8 cellular contexts compared by ENCODE assay signal in genomic region chr17:16352303-16352837, GRCh38. TPM values are rescaled to one million over a fixed set of nuclear protein-coding genes. Genes with fewer than 3 reads are reported as not detected.
DNase-seq lines count a peak whose midpoint lies in the region; ATAC-seq and TF ChIP-seq lines count a peak whose summit lies in the region.

No MANE protein-coding gene starts in this region.

- H2AFZ ChIP-seq in OCI-LY7 (ENCODE audit: low read length), result peak overlapping the region; percentile 33
- H2AFZ ChIP-seq in PC-3 (ENCODE audit: low read length), result no peak overlapping the region

- H3K27me3 ChIP-seq in ovary (no peaks in the 10 kb centered on the region), PC-3 (ENCODE audit: low read length) (no peaks in the 10 kb centered on the region)

- H3K9me3 ChIP-seq in OCI-LY7 (ENCODE audit: low read length) (no peaks in the 10 kb centered on the region), ovary (no peaks in the 10 kb centered on the region), PC-3 (ENCODE audit: low read length) (no peaks in the 10 kb centered on the region)

- H3K9me3 Mint-ChIP-seq in activated naive CD4-positive, alpha-beta T cell treated with anti-CD3 and anti-CD28 coated beads, Interleukin-2, amount 10 ng/mL, durations not matched to agents 7 days and 5 days, result no peaks in the 10 kb centered on the region

- H3K36me3 Mint-ChIP-seq in activated naive CD4-positive, alpha-beta T cell treated with anti-CD3 and anti-CD28 coated beads, Interleukin-2, amount 10 ng/mL, durations not matched to agents 7 days and 5 days, result peaks cover 6% of the 10 kb centered on the region

- peaks cover 24% of the 10 kb centered on the region for H3K4me1 Mint-ChIP-seq in activated naive CD4-positive, alpha-beta T cell treated with anti-CD3 and anti-CD28 coated beads, Interleukin-2, amount 10 ng/mL, durations not matched to agents 7 days and 5 days

- H3K27ac ChIP-seq in OCI-LY7 (ENCODE audit: low read depth, low read length, poor library complexity, severe bottlenecking) (peak overlapping the region; percentile 59), ovary (no peak overlapping the region), PC-3 (ENCODE audit: low read length) (no peak overlapping the region)

- H3K4me2 ChIP-seq in OCI-LY7 (ENCODE audit: low read length) (peak overlapping the region; percentile 94), PC-3 (ENCODE audit: low read length) (no peak overlapping the region)

- TF ChIP-seq EP300 in ovary (IDR thresholded peaks at IDR 0.05), result no peak

- peak overlapping the region; percentile 88 for H3K4me3 ChIP-seq in HFF-Myc (replicated peaks; ENCODE audit: low read depth, low read length)
- peak overlapping the region; percentile 72 for H3K4me3 ChIP-seq in OCI-LY7 (ENCODE audit: low read depth, low read length, poor library complexity, severe bottlenecking)
- peak overlapping the region; percentile 84 for H3K4me3 ChIP-seq in ovary
- H3K4me3 ChIP-seq in PC-3 (ENCODE audit: low read length), result no peak overlapping the region

- H3K9me2 ChIP-seq in OCI-LY7 (ENCODE audit: insufficient read depth, low read length), result no peaks in the 10 kb centered on the region
- no peaks in the 10 kb centered on the region for H3K9me2 ChIP-seq in PC-3 (replicated peaks; ENCODE audit: low read length)

- peak overlapping the region; percentile 56 for H3K27ac Mint-ChIP-seq in activated naive CD4-positive, alpha-beta T cell treated with anti-CD3 and anti-CD28 coated beads, Interleukin-2, amount 10 ng/mL, durations not matched to agents 7 days and 5 days

- H3K27me3 Mint-ChIP-seq in activated naive CD4-positive, alpha-beta T cell treated with anti-CD3 and anti-CD28 coated beads, Interleukin-2, amount 10 ng/mL, durations not matched to agents 7 days and 5 days, result peaks cover 18% of the 10 kb centered on the region

- intact Hi-C loops in OCI-LY7 (cut with micrococcal nuclease; ENCODE audit: unreplicated experiment) (loop anchor here (2.0 to 5.0 kb wide), 3 partner anchors 28 to 135 kb away; partner anchors contain the start of genes NCOR1, PIGL and UBB), Right ventricle myocardium superior (cut with DNase I) (no loop called here), ovary (cut with DNase I) (loop anchor here in 1 of 4 donors (10.0 kb wide), 1 partner anchor 68 kb away; no protein-coding TSS in a partner anchor), PC-3 (cut with micrococcal nuclease) (no loop called here)

- CTCF ChIA-PET in OCI-LY7 (lab: Charles Lee; ENCODE audit: unreplicated experiment) (interaction anchor here (1.6 kb wide), 1 partner anchor 11 kb away, joined by 5 read pairs; no protein-coding TSS in a partner anchor), PC-3 (lab: Charles Lee) (interaction anchor here (0.6 kb wide), 1 partner anchor 11 kb away, joined by 3 read pairs; no protein-coding TSS in a partner anchor)
- CTCF ChIA-PET in activated naive CD4-positive, alpha-beta T cell treated with anti-CD3 and anti-CD28 coated beads, Interleukin-2, amount 10 ng/mL, durations not matched to agents 7 days and 5 days (lab: Charles Lee), result interaction anchor here (0.7 to 4.6 kb wide), 7 partner anchors 10 to 231 kb away, joined by 3 to 28 read pairs (median 4); no protein-coding TSS in a partner anchor

- TF ChIP-seq CTCF in HFF-Myc (IDR thresholded peaks at IDR 0.05; ENCODE audit: low read depth, low read length, missing control alignments) (no peak), OCI-LY7 (conservative IDR thresholded peaks at IDR 0.05; ENCODE audit: low read length) (no peak), ovary (IDR thresholded peaks at IDR 0.05) (no peak), PC-3 (conservative IDR thresholded peaks at IDR 0.05; ENCODE audit: low read depth, low read length) (no peak)

- POLR2A ChIA-PET in OCI-LY7 (lab: Charles Lee), result interaction anchor here (0.6 to 2.1 kb wide), 6 partner anchors 8 to 88 kb away, joined by 3 to 6 read pairs (median 4); no protein-coding TSS in a partner anchor
- POLR2A ChIA-PET in PC-3 (lab: Charles Lee; ENCODE audit: unreplicated experiment), result interaction anchor here (0.5 kb wide), 1 partner anchor 31 kb away, joined by 7 read pairs; no protein-coding TSS in a partner anchor

- no peak overlapping the region for H3K9ac ChIP-seq in PC-3 (ENCODE audit: low read length)

- DNase-seq in Ammon's horn (ENCODE audit: low spot score) (peak; percentile 48), HFF-Myc (ENCODE audit: extremely low read depth, low read depth) (no peak), OCI-LY7 (ENCODE audit: low spot score) (peak; percentile 51), Right ventricle myocardium superior (peak; percentile 47), ovary (peak; percentile 12 to 53 (median 32)), PC-3 (no peak)
- DNase-seq in activated naive CD4-positive, alpha-beta T cell treated with anti-CD3 and anti-CD28 coated beads, Interleukin-2, amount 10 ng/mL, durations not matched to agents 7 days and 5 days, result peak; percentile 48

- peaks cover 35% of the 10 kb centered on the region for H3K4me1 ChIP-seq in OCI-LY7 (ENCODE audit: insufficient read depth, low read length, poor library complexity, severe bottlenecking)
- peaks cover 2% of the 10 kb centered on the region for H3K4me1 ChIP-seq in ovary (ENCODE audit: insufficient read depth)
- H3K4me1 ChIP-seq in PC-3 (ENCODE audit: insufficient read depth, low read length), result peaks cover 2% of the 10 kb centered on the region; the same call in 1 of the 2 replicates

- H3K79me2 ChIP-seq in OCI-LY7 (ENCODE audit: insufficient read depth, low read depth, low read length), result peaks cover 32% of the 10 kb centered on the region
- H3K79me2 ChIP-seq in PC-3 (ENCODE audit: low read length), result no peaks in the 10 kb centered on the region

- BruUV-seq in OCI-LY7 (replicated peaks; lab: Mats Ljungman, UMichigan), result no TSS peak
- BruUV-seq in PC-3 (replicated peaks; lab: Mats Ljungman, UMichigan), result no TSS peak

- TF ChIP-seq POLR2A in ovary (IDR thresholded peaks at IDR 0.05), result no peak

- H4K20me1 ChIP-seq in OCI-LY7 (ENCODE audit: insufficient read depth, low read length), result peaks cover 5% of the 10 kb centered on the region; the same call in 1 of the 2 replicates
- H4K20me1 ChIP-seq in PC-3 (ENCODE audit: low read length), result no peaks in the 10 kb centered on the region

- 0 to 1% (median 1%) methylated on average over 37 of the region's 37 CpGs for WGBS in ovary, 3 donors

- H3F3A ChIP-seq in PC-3 (ENCODE audit: low read length, unreplicated experiment), result no peaks in the 10 kb centered on the region

- ATAC-seq in Right ventricle myocardium superior (ENCODE audit: poor library complexity) (peak; percentile 49), PC-3 (no peak), HG03460 (IDR thresholded peaks at IDR 0.05; ENCODE audit: unreplicated experiment) (no peak)

- H3K36me3 ChIP-seq in OCI-LY7 (ENCODE audit: insufficient read depth, low read length), result peaks cover 27% of the 10 kb centered on the region
- no peaks in the 10 kb centered on the region for H3K36me3 ChIP-seq in ovary
- H3K36me3 ChIP-seq in PC-3 (ENCODE audit: low read depth, low read length), result no peaks in the 10 kb centered on the region

- peak overlapping the region; percentile 91 for H3K4me3 Mint-ChIP-seq in activated naive CD4-positive, alpha-beta T cell treated with anti-CD3 and anti-CD28 coated beads, Interleukin-2, amount 10 ng/mL, durations not matched to agents 7 days and 5 days

RNA-seq across cellular contexts. Expression of gene CENPV, which starts 0.9 kb away (rescaled TPM):
- 71.9 and 77.3 TPM in 2 replicates for total RNA-seq in OCI-LY7 (2014; rRNA removed; shearing (Covaris generic))
- total RNA-seq in OCI-LY7 (2022) (78.8 and 84.6 TPM in 2 replicates), Right ventricle myocardium superior (11.9 TPM), ovary (10 to 100 TPM; 18.8 to 38.9 (median 34.0) TPM), PC-3 (2014; rRNA removed) (not detected in 2 replicates)
- 10 to 100 TPM; 20.0 to 22.3 TPM for polyA plus RNA-seq in ovary

RNA-seq across cellular contexts. Expression of gene UBB, which starts 28.5 kb away (rescaled TPM):
- 2,854 and 2,972 TPM in 2 replicates for total RNA-seq in OCI-LY7 (2014; rRNA removed; shearing (Covaris generic))
- total RNA-seq in OCI-LY7 (2022) (1,291 and 1,479 TPM in 2 replicates), Right ventricle myocardium superior (1,408 TPM), ovary (100 to 1,000 TPM; 445 to 993 (median 806) TPM), PC-3 (2014; rRNA removed) (2,112 and 2,970 TPM in 2 replicates)
- 1,000 to 10,000 TPM in 1 of 2 donors, 100 to 1,000 TPM in 1; 775 to 1,551 TPM for polyA plus RNA-seq in ovary

Comparison
In these comparisons a context has a peak if more than half of its experiments do, and no peak if none do; other contexts are left out.
1. DNase-seq: peak in Ammon's horn (single experiment), OCI-LY7 (single experiment), activated naive CD4-positive, alpha-beta T cell treated with anti-CD3 and anti-CD28 coated beads, Interleukin-2, amount 10 ng/mL, durations not matched to agents 7 days and 5 days (single experiment), Right ventricle myocardium superior (single experiment) and ovary (5 of 5); none in HFF-Myc (single experiment) and PC-3 (single experiment).
2. RNA of gene CENPV, which starts 0.9 kb away (total RNA-seq): 71.9 to 84.6 TPM in OCI-LY7, 18.8 to 38.9 TPM in ovary and 11.9 TPM in Right ventricle myocardium superior (single experiment); not detected in PC-3; every median in the first group is over 10 times any median in the second.